ENCODE assay signal across 10 cellular contexts in genomic region chr10:31322647-31323046, GRCh38. TPM values are rescaled to one million over a fixed set of nuclear protein-coding genes. Genes with fewer than 3 reads are reported as not detected.
DNase-seq lines count a peak whose midpoint lies in the region; ATAC-seq and TF ChIP-seq lines count a peak whose summit lies in the region.
"Had no signal": no experiment of that assay in that cellular context is flagged by ENCODE, and none has a peak within 500 bp of the region (broad histone marks: within the 10 kb centered on the region; RNA-seq: fewer than 3 reads in every experiment).

No MANE protein-coding gene starts in this region.

- H3K27me3 ChIP-seq in BE2C, result no peaks in the 10 kb centered on the region
- no peaks in the 10 kb centered on the region for H3K27me3 ChIP-seq in effector memory CD4-positive, alpha-beta T cell (replicated peaks; ENCODE audit: control insufficient read depth, insufficient read depth, low read length, poor library complexity, severe bottlenecking)

- H3K36me3 Mint-ChIP-seq in T-helper 17 cell (ENCODE audit: low read depth), result peaks cover 9% of the 10 kb centered on the region

- peaks cover 3% of the 10 kb centered on the region for H3K4me1 ChIP-seq in BE2C
- H3K4me1 ChIP-seq in effector memory CD4-positive, alpha-beta T cell (ENCODE audit: control insufficient read depth, insufficient read depth, low read length, poor library complexity, severe bottlenecking), result no peaks in the 10 kb centered on the region

- H3K4me3 ChIP-seq in BE2C (ENCODE audit: low read depth, low read length), result no peak overlapping the region; the same call in 1 of the 2 replicates
- H3K4me3 ChIP-seq in effector memory CD4-positive, alpha-beta T cell (ENCODE audit: insufficient read depth, low read depth, low read length, poor library complexity, severe bottlenecking), result no peak overlapping the region

- H3K27ac ChIP-seq in effector memory CD4-positive, alpha-beta T cell (ENCODE audit: insufficient read depth, low read length, poor library complexity, severe bottlenecking), result no peak overlapping the region
- H3K27ac ChIP-seq: epithelial cell of prostate had no signal

- DNase-seq in BE2C (no peak), T-helper 17 cell (no peak), left kidney (ENCODE audit: low read depth, low spot score) (peak; percentile 8), HuH-7 (ENCODE audit: low spot score) (no peak)
- DNase-seq in effector memory CD4-positive, alpha-beta T cell, result no peak
- DNase-seq: stimulated activated CD4-positive, alpha-beta T cell treated with anti-CD3 and anti-CD28 coated beads, Interleukin-4, amount 100 ng/mL, for 4 hours had no signal

- H3K36me3 ChIP-seq in BE2C, result peaks cover 2% of the 10 kb centered on the region; the same call in 1 of the 2 replicates
- H3K36me3 ChIP-seq in effector memory CD4-positive, alpha-beta T cell (ENCODE audit: control insufficient read depth, insufficient read depth, low read length), result no peaks in the 10 kb centered on the region

- peak overlapping the region; percentile 69 for H3K4me3 Mint-ChIP-seq in T-helper 17 cell

- peaks cover 39% of the 10 kb centered on the region for H3K4me1 Mint-ChIP-seq in T-helper 17 cell

- no peaks in the 10 kb centered on the region for H3K27me3 Mint-ChIP-seq in T-helper 17 cell

- ATAC-seq in T-helper 17 cell, result no peak
- no peak for ATAC-seq in HG03108 (IDR thresholded peaks at IDR 0.05; ENCODE audit: unreplicated experiment)
- no peak for ATAC-seq in HG03460 (IDR thresholded peaks at IDR 0.05; ENCODE audit: unreplicated experiment)

- peak; percentile 75 for TF ChIP-seq CTCF in BE2C (IDR thresholded peaks at IDR 0.05; ENCODE audit: low read depth, low read length)
- peak; percentile 61 for TF ChIP-seq CTCF in GM12873 (IDR thresholded peaks at IDR 0.05; ENCODE audit: insufficient read depth, low read depth, low read length, missing control alignments)

- H3K27ac Mint-ChIP-seq in T-helper 17 cell, result peak overlapping the region; percentile 95

- H3K9me3 ChIP-seq in BE2C (no peaks in the 10 kb centered on the region), T-helper 17 cell (ENCODE audit: control insufficient read depth, low read length, poor library complexity, severe bottlenecking) (no peaks in the 10 kb centered on the region)
- H3K9me3 ChIP-seq in effector memory CD4-positive, alpha-beta T cell (ENCODE audit: control insufficient read depth, low read length), result no peaks in the 10 kb centered on the region

RNA-seq across cellular contexts. Expression of gene ZEB1, which starts 3.6 kb away (rescaled TPM):
- polyA plus RNA-seq in BE2C (2012; ENCODE audit: insufficient read depth, insufficient read length, low read depth), result 38.1 TPM
- total RNA-seq in T-helper 17 cell, result 10 to 100 TPM; 94.6 to 97.6 TPM
